In genomic region chr1:229964281-229964680, GRCh38 we compare ENCODE assay signal across 21 cellular contexts.
"Had no signal": no experiment of that assay in that cellular context is flagged by ENCODE, and none has a peak within 500 bp of the region (broad histone marks: within the 10 kb centered on the region; RNA-seq: fewer than 3 reads in every experiment).

No MANE protein-coding gene starts in this region.

- H3K4me2 ChIP-seq: neural progenitor cell had no signal

- DNase-seq: dorsolateral prefrontal cortex; effector CD4-positive, alpha-beta T cell; foreskin fibroblast; gastrocnemius medialis; head of caudate nucleus; kidney; left lung; mesenchymal stem cell; mucosa of descending colon; naive thymus-derived CD4-positive, alpha-beta T cell; right cardiac atrium; sigmoid colon; spleen; stimulated activated CD4-positive, alpha-beta T cell treated with anti-CD3 and anti-CD28 coated beads, Interleukin-2, amount 100 ng/mL, for 48 hours; stimulated activated naive B cell treated with anti-CD40 and anti-IgM and Interleukin-4, amounts not matched to agents 10 μg/mL and 1 μg/mL and 100 μg/mL, for 72 hours; upper lobe of left lung had no signal

- H3K27ac ChIP-seq: dorsolateral prefrontal cortex, gastrocnemius medialis, left lung, neural progenitor cell, prostate gland, sigmoid colon, skin epidermis, spleen, thoracic aorta, tibial nerve, upper lobe of left lung had no signal

- H3K4me3 ChIP-seq: dorsolateral prefrontal cortex, gastrocnemius medialis, left lung, mucosa of descending colon, neural progenitor cell, prostate gland, sigmoid colon, skin epidermis, spleen, thoracic aorta, tibial nerve, upper lobe of left lung had no signal

- H3K36me3 ChIP-seq: gastrocnemius medialis, left lung, prostate gland, sigmoid colon, spleen, thoracic aorta, tibial nerve, upper lobe of left lung had no signal

- H3K27me3 ChIP-seq: gastrocnemius medialis, neural progenitor cell, sigmoid colon, tibial nerve, upper lobe of left lung had no signal

- H3K9ac ChIP-seq: neural progenitor cell had no signal

- H3K9me3 ChIP-seq: gastrocnemius medialis, mucosa of descending colon, prostate gland, sigmoid colon, spleen, thoracic aorta, tibial nerve, upper lobe of left lung had no signal

- H2AFZ ChIP-seq: neural progenitor cell had no signal

- H3K4me1 ChIP-seq: gastrocnemius medialis, left lung, neural progenitor cell, prostate gland, sigmoid colon, spleen, tibial nerve, upper lobe of left lung had no signal
